Comparison of ENCODE assay signal across 11 cellular contexts in genomic region chr6:73310503-73310845, GRCh38. TPM values are rescaled to one million over a fixed set of nuclear protein-coding genes. Genes with fewer than 3 reads are reported as not detected.
DNase-seq lines count a peak whose midpoint lies in the region; ATAC-seq and TF ChIP-seq lines count a peak whose summit lies in the region.
"Not testable (repeated sequence)": the region's sequence is repeated elsewhere in the genome, so short reads cannot be mapped to it uniquely, and the experiment has no call there.
"Had no signal": no experiment of that assay in that cellular context is flagged by ENCODE, and none has a peak within 500 bp of the region (broad histone marks: within the 10 kb centered on the region; RNA-seq: fewer than 3 reads in every experiment).

No MANE protein-coding gene starts in this region.

- TF ChIP-seq CTCF in AG04449 (IDR thresholded peaks at IDR 0.05; ENCODE audit: insufficient read depth, low read length, missing control alignments); GM23338 (conservative IDR thresholded peaks at IDR 0.05; ENCODE audit: low read depth in 2 of 2); PC-3 (conservative IDR thresholded peaks at IDR 0.05; ENCODE audit: low read depth, low read length): not testable (repeated sequence)
- peak in 6 of 56 donors; percentile 2 to 31 (median 12) for TF ChIP-seq CTCF in dorsolateral prefrontal cortex (IDR thresholded peaks at IDR 0.05 in 54 of 56, conservative IDR thresholded peaks at IDR 0.05 in 2 of 56; ENCODE audit: low read depth in 1 of 56, partially characterized antibody in 56 of 56)
- TF ChIP-seq CTCF in spleen (IDR thresholded peaks at IDR 0.05 in 8 of 11, conservative IDR thresholded peaks at IDR 0.05 in 3 of 11) = peak in 1 of 11 experiments; percentile 16

- H3K79me2 ChIP-seq in GM23338 (replicated peaks; ENCODE audit: insufficient read depth) = peaks cover 16% of the 10 kb centered on the region
- peaks cover 43% of the 10 kb centered on the region for H3K79me2 ChIP-seq in PC-3 (ENCODE audit: low read length)

- TF ChIP-seq POLR2A in spleen (IDR thresholded peaks at IDR 0.05) = not testable (repeated sequence)

- intact Hi-C loops in PC-3 (cut with micrococcal nuclease); dorsolateral prefrontal cortex (cut with DNase I); right cardiac atrium (cut with DNase I); spleen (cut with DNase I; ENCODE audit: low total_unique reads): not testable (repeated sequence)

- BruUV-seq in PC-3 (replicated peaks; lab: Mats Ljungman, UMichigan) = TSS peak; percentile 27

- WGBS in right cardiac atrium = 9% methylated on average over 4 of the region's 4 CpGs
- 7 to 13% (median 7%) methylated on average over 4 of the region's 4 CpGs for WGBS in spleen, 5 donors

- peaks cover 15% of the 10 kb centered on the region; the same call in 2 of the 3 replicates for H3K9me3 Mint-ChIP-seq in GM23338
- not testable (repeated sequence) for H3K9me3 Mint-ChIP-seq in activated T-helper 17 cell treated with anti-CD3 and anti-CD28 coated beads, Interleukin-2, amount 50 U/mL, for 72 hours; naive thymus-derived CD8-positive, alpha-beta T cell

- DNase-seq in AG04449 (ENCODE audit: low read depth, low spot score); GM23338 (ENCODE audit: low spot score); PC-3; dorsolateral prefrontal cortex; right cardiac atrium; naive thymus-derived CD8-positive, alpha-beta T cell; spleen: not testable (repeated sequence)

- H3K9me3 ChIP-seq in PC-3 (ENCODE audit: low read length); right cardiac atrium (ENCODE audit: control insufficient read depth, low read length); spleen: not testable (repeated sequence)

- not testable (repeated sequence) for H3K4me1 Mint-ChIP-seq in GM23338
- peaks cover 12% of the 10 kb centered on the region for H3K4me1 Mint-ChIP-seq in activated T-helper 17 cell treated with anti-CD3 and anti-CD28 coated beads, Interleukin-2, amount 50 U/mL, for 72 hours
- peaks cover 7 to 21% (median 14%) of the 10 kb centered on the region in 4 donors for H3K4me1 Mint-ChIP-seq in naive thymus-derived CD8-positive, alpha-beta T cell

- peaks cover 35% of the 10 kb centered on the region for H3K27me3 Mint-ChIP-seq in GM23338 (ENCODE audit: insufficient read depth, low read depth, poor library complexity)
- H3K27me3 Mint-ChIP-seq in activated T-helper 17 cell treated with anti-CD3 and anti-CD28 coated beads, Interleukin-2, amount 50 U/mL, for 72 hours = peaks cover 12% of the 10 kb centered on the region
- H3K27me3 Mint-ChIP-seq in naive thymus-derived CD8-positive, alpha-beta T cell = peaks cover 34 to 58% (median 46%) of the 10 kb centered on the region in 5 donors

- H3K4me3 ChIP-seq in AG04449 (ENCODE audit: low read depth, low read length) (peak overlapping the region; percentile 81), GM23338 (peak overlapping the region; percentile 75), PC-3 (ENCODE audit: low read length) (peak overlapping the region; percentile 82), dorsolateral prefrontal cortex (peak overlapping the region; percentile 40 to 89 (median 69)), right cardiac atrium (ENCODE audit: low read length) (peak overlapping the region; percentile 76), spleen (peak overlapping the region; percentile 48 to 73 (median 64))

- not testable (repeated sequence) for H3K27ac Mint-ChIP-seq in GM23338
- H3K27ac Mint-ChIP-seq in activated T-helper 17 cell treated with anti-CD3 and anti-CD28 coated beads, Interleukin-2, amount 50 U/mL, for 72 hours = peak overlapping the region; percentile 94
- peak overlapping the region in 4 of 10 donors; percentile 21 to 92 (median 60) for H3K27ac Mint-ChIP-seq in naive thymus-derived CD8-positive, alpha-beta T cell

- H3K36me3 Mint-ChIP-seq in GM23338 (ENCODE audit: low read depth) = peaks cover 23% of the 10 kb centered on the region
- H3K36me3 Mint-ChIP-seq in activated T-helper 17 cell treated with anti-CD3 and anti-CD28 coated beads, Interleukin-2, amount 50 U/mL, for 72 hours (ENCODE audit: low read depth); naive thymus-derived CD8-positive, alpha-beta T cell: not testable (repeated sequence)

- H2AFZ ChIP-seq in GM23338 (peak overlapping the region; percentile 96), PC-3 (ENCODE audit: low read length) (peak overlapping the region; percentile 98)

- peak overlapping the region; percentile 96 for H3K4me3 Mint-ChIP-seq in GM23338
- peak overlapping the region; percentile 97 for H3K4me3 Mint-ChIP-seq in activated T-helper 17 cell treated with anti-CD3 and anti-CD28 coated beads, Interleukin-2, amount 50 U/mL, for 72 hours
- peak overlapping the region; percentile 90 to 99 (median 94) for H3K4me3 Mint-ChIP-seq in naive thymus-derived CD8-positive, alpha-beta T cell

- CTCF ChIA-PET in AG04449 (lab: Yijun Ruan, JAX); PC-3 (lab: Charles Lee): not testable (repeated sequence)

- POLR2A ChIA-PET in AG04449 (lab: Yijun Ruan, JAX); PC-3 (lab: Charles Lee; ENCODE audit: unreplicated experiment); naive thymus-derived CD8-positive, alpha-beta T cell (lab: Charles Lee): not testable (repeated sequence)

- peak overlapping the region; percentile 88 for H3K4me2 ChIP-seq in GM23338
- H3K4me2 ChIP-seq in PC-3 (ENCODE audit: low read length) = peak overlapping the region; percentile 85

- not testable (repeated sequence) for H3K36me3 ChIP-seq in GM23338 (ENCODE audit: insufficient read depth); PC-3 (ENCODE audit: low read depth, low read length); spleen

- peaks cover 40% of the 10 kb centered on the region for H3K27me3 ChIP-seq in GM23338 (ENCODE audit: insufficient read depth)
- not testable (repeated sequence) for H3K27me3 ChIP-seq in PC-3 (ENCODE audit: low read length); right cardiac atrium (ENCODE audit: control insufficient read depth, insufficient read depth)
- peaks cover 0 to 17% (median 7%) of the 10 kb centered on the region in 45 donors for H3K27me3 ChIP-seq in dorsolateral prefrontal cortex
- peaks cover 0 to 37% (median 14%) of the 10 kb centered on the region in 7 donors for H3K27me3 ChIP-seq in spleen (replicated peaks in 1 of 7)

- not testable (repeated sequence) for ATAC-seq in GM23338; PC-3; activated T-helper 17 cell treated with anti-CD3 and anti-CD28 coated beads, Interleukin-2, amount 50 U/mL, for 72 hours (replicated peaks); right cardiac atrium; naive thymus-derived CD8-positive, alpha-beta T cell

- H3K27ac ChIP-seq in GM23338 (ENCODE audit: low read depth); PC-3 (ENCODE audit: low read length); right cardiac atrium (ENCODE audit: low read length): not testable (repeated sequence)
- H3K27ac ChIP-seq in dorsolateral prefrontal cortex = peak overlapping the region in 25 of 59 donors; percentile 1 to 79 (median 58)
- peak overlapping the region in 5 of 8 donors; percentile 34 to 75 (median 67) for H3K27ac ChIP-seq in spleen

- not testable (repeated sequence) for H3F3A ChIP-seq in GM23338 (replicated peaks; ENCODE audit: low read depth); PC-3 (ENCODE audit: low read length, unreplicated experiment)

- not testable (repeated sequence) for H4K20me1 ChIP-seq in GM23338 (replicated peaks; ENCODE audit: insufficient read depth); PC-3 (ENCODE audit: low read length)

- not testable (repeated sequence) for H3K4me1 ChIP-seq in GM23338 (ENCODE audit: insufficient read depth); PC-3 (ENCODE audit: insufficient read depth, low read length); right cardiac atrium (ENCODE audit: control insufficient read depth, insufficient read depth, low read length)
- peaks cover 0 to 31% (median 19%) of the 10 kb centered on the region in 6 donors for H3K4me1 ChIP-seq in spleen

- peak overlapping the region; percentile 88 for H3K9ac ChIP-seq in PC-3 (ENCODE audit: low read length)

- H3K9me2 ChIP-seq in GM23338 (ENCODE audit: insufficient read depth); PC-3 (replicated peaks; ENCODE audit: low read length): not testable (repeated sequence)

RNA-seq across cellular contexts. Expression of gene DPPA5, which starts 43.6 kb away (rescaled TPM):
- 3.0 and 7.0 TPM in 2 replicates for total RNA-seq in GM23338 (2014; rRNA removed; shearing (Covaris generic))
- polyA plus RNA-seq in GM23338 (2016; fragmentation: Nextera tagmentation; extraction: Ambion mirVana) (12.9 and 17.3 TPM in 2 replicates), right cardiac atrium (not detected), spleen (not detected)
- total RNA-seq in PC-3 (2014; rRNA removed) (not detected in 2 replicates), dorsolateral prefrontal cortex (not detected), right cardiac atrium (not detected), spleen (not detected)
- not detected for total RNA-seq in activated T-helper 17 cell treated with anti-CD3 and anti-CD28 coated beads, Interleukin-2, amount 50 U/mL, for 72 hours
- not detected for total RNA-seq in naive thymus-derived CD8-positive, alpha-beta T cell
- not detected for polyA plus RNA-seq in naive thymus-derived CD8-positive, alpha-beta T cell
- total RNA-seq: adrenal gland, G401, left lobe of liver had no signal
- polyA plus RNA-seq: adrenal gland had no signal

RNA-seq across cellular contexts. Expression of gene KHDC1, which starts 47.5 kb away (rescaled TPM):
- 4.2 and 6.9 TPM in 2 replicates for total RNA-seq in GM23338 (2014; rRNA removed; shearing (Covaris generic))
- polyA plus RNA-seq in GM23338 (2016; fragmentation: Nextera tagmentation; extraction: Ambion mirVana) = 5.6 and 7.3 TPM in 2 replicates
- total RNA-seq in PC-3 (2014; rRNA removed) = 5.1 and 7.9 TPM in 2 replicates
- total RNA-seq in activated T-helper 17 cell treated with anti-CD3 and anti-CD28 coated beads, Interleukin-2, amount 50 U/mL, for 72 hours = 1 to 10 TPM; 5.1 to 7.7 TPM
- total RNA-seq in dorsolateral prefrontal cortex = 10 to 100 TPM in 102 of 120 experiments, 1 to 10 TPM in 18; 6.7 to 19.4 (median 13.0) TPM
- 1 to 10 TPM; 1.4 to 6.8 (median 3.7) TPM for total RNA-seq in right cardiac atrium
- 5.2 TPM for polyA plus RNA-seq in right cardiac atrium
- under 1 TPM; 0.68 to 0.69 TPM for total RNA-seq in naive thymus-derived CD8-positive, alpha-beta T cell
- 1 to 10 TPM in 2 of 3 donors, under 1 TPM in 1; 0.84 to 2.7 (median 1.9) TPM for polyA plus RNA-seq in naive thymus-derived CD8-positive, alpha-beta T cell
- 1 to 10 TPM in 2 of 7 donors, under 1 TPM in 5; 0.54 to 2.2 (median 0.86) TPM for total RNA-seq in spleen
- 1 to 10 TPM in 2 of 3 donors, under 1 TPM in 1; 0.59 to 1.7 (median 1.0) TPM for polyA plus RNA-seq in spleen
- total RNA-seq: left lobe of liver had no signal

RNA-seq across cellular contexts. Expression of gene KHDC3L, which starts 52.0 kb away (rescaled TPM):
- not detected in 2 replicates for total RNA-seq in GM23338 (2014; rRNA removed; shearing (Covaris generic))
- polyA plus RNA-seq in GM23338 (2016; fragmentation: Nextera tagmentation; extraction: Ambion mirVana) = not detected in 2 replicates
- not detected in 2 replicates for total RNA-seq in PC-3 (2014; rRNA removed)
- total RNA-seq in activated T-helper 17 cell treated with anti-CD3 and anti-CD28 coated beads, Interleukin-2, amount 50 U/mL, for 72 hours = not detected
- total RNA-seq in dorsolateral prefrontal cortex = 1 to 10 TPM in 2 of 120 experiments, under 1 TPM in 21, not detected in 97; 0.45 to 1.3 (median 0.63) TPM
- total RNA-seq in right cardiac atrium = not detected
- not detected for polyA plus RNA-seq in right cardiac atrium
- not detected for total RNA-seq in naive thymus-derived CD8-positive, alpha-beta T cell
- polyA plus RNA-seq in naive thymus-derived CD8-positive, alpha-beta T cell = not detected
- total RNA-seq in spleen = not detected
- not detected for polyA plus RNA-seq in spleen
- total RNA-seq: adrenal gland, G401, left lobe of liver had no signal
- polyA plus RNA-seq: adrenal gland had no signal

RNA-seq across cellular contexts. Expression of gene OOEP, which starts 59.2 kb away (rescaled TPM):
- not detected in 2 replicates for total RNA-seq in GM23338 (2014; rRNA removed; shearing (Covaris generic))
- polyA plus RNA-seq in GM23338 (2016; fragmentation: Nextera tagmentation; extraction: Ambion mirVana) (0.73 and 2.1 TPM in 2 replicates), right cardiac atrium (not detected), spleen (under 1 TPM; 0.17 to 0.26 (median 0.19) TPM)
- total RNA-seq in PC-3 (2014; rRNA removed) (not detected in 2 replicates), dorsolateral prefrontal cortex (1 to 10 TPM in 2 of 120 experiments, under 1 TPM in 4, not detected in 114; 0.38 to 1.7 (median 0.79) TPM), right cardiac atrium (under 1 TPM in 3 of 4 donors, not detected in 1; 0.24 to 0.77 (median 0.36) TPM), spleen (under 1 TPM in 1 of 7 donors, not detected in 6; 0.70 TPM)
- 1 to 10 TPM in 1 of 2 donors, under 1 TPM in 1; 0.26 to 1.0 TPM for total RNA-seq in activated T-helper 17 cell treated with anti-CD3 and anti-CD28 coated beads, Interleukin-2, amount 50 U/mL, for 72 hours
- under 1 TPM in 1 of 2 experiments, not detected in 1; 0.38 TPM for total RNA-seq in naive thymus-derived CD8-positive, alpha-beta T cell
- polyA plus RNA-seq in naive thymus-derived CD8-positive, alpha-beta T cell = under 1 TPM in 2 of 3 donors, not detected in 1; 0.51 to 0.60 TPM
- total RNA-seq: G401 had no signal
